In genomic region chr6:108168980-108169800, GRCh38 we compare ENCODE assay signal across 10 cellular contexts. TPM values are rescaled to one million over a fixed set of nuclear protein-coding genes. Genes with fewer than 3 reads are reported as not detected.
DNase-seq lines count a peak whose midpoint lies in the region; ATAC-seq and TF ChIP-seq lines count a peak whose summit lies in the region.
"Had no signal": no experiment of that assay in that cellular context is flagged by ENCODE, and none has a peak within 500 bp of the region (broad histone marks: within the 10 kb centered on the region; RNA-seq: fewer than 3 reads in every experiment).

No MANE protein-coding gene starts in this region.

- no peaks in the 10 kb centered on the region for H3K9me3 ChIP-seq in HEK293 (ENCODE audit: control insufficient read depth, insufficient read depth, low read depth, low read length)
- no peaks in the 10 kb centered on the region for H3K9me3 ChIP-seq in mammary epithelial cell (replicated peaks; ENCODE audit: insufficient read depth, low read length)

- peaks cover 93 to 97% (median 95%) of the 10 kb centered on the region in 3 donors for H3K27me3 Mint-ChIP-seq in CD14-positive monocyte (ENCODE audit: low read depth in 3 of 3)
- peaks cover 50 to 91% (median 67%) of the 10 kb centered on the region in 5 donors for H3K27me3 Mint-ChIP-seq in naive thymus-derived CD8-positive, alpha-beta T cell

- ATAC-seq in naive thymus-derived CD8-positive, alpha-beta T cell, result peak; percentile 46 to 59
- ATAC-seq in HG03039 (IDR thresholded peaks at IDR 0.05; ENCODE audit: unreplicated experiment) (no peak), HG02870 (IDR thresholded peaks at IDR 0.05; ENCODE audit: unreplicated experiment) (no peak)

- intact Hi-C loops in CD14-positive monocyte (cut with micrococcal nuclease) (no loop called here), mammary epithelial cell (cut with micrococcal nuclease) (no loop called here)

- no peak overlapping the region for H2AFZ ChIP-seq in mammary epithelial cell (ENCODE audit: low read depth, low read length)

- H3K27me3 ChIP-seq in mammary epithelial cell (ENCODE audit: insufficient read depth, low read length), result peaks cover 75% of the 10 kb centered on the region

- H4K20me1 ChIP-seq in mammary epithelial cell (ENCODE audit: insufficient read depth, low read length), result no peaks in the 10 kb centered on the region

- H3K36me3 ChIP-seq in HEK293 (ENCODE audit: control insufficient read depth in 2 of 2, insufficient read depth in 1 of 2, low read length in 2 of 2) (no peaks in the 10 kb centered on the region), mammary epithelial cell (ENCODE audit: insufficient read depth, low read length) (no peaks in the 10 kb centered on the region)

- DNase-seq in CD14-positive monocyte (ENCODE audit: low spot score) (no peak), mammary epithelial cell (no peak), retina (no peak), AML-193 (lab: John Stamatoyannopoulos, UW) (no peak)
- DNase-seq in naive thymus-derived CD8-positive, alpha-beta T cell, result no peak
- DNase-seq: NCI-H1048 had no signal

- H3K4me1 Mint-ChIP-seq in CD14-positive monocyte, result peaks cover 47% of the 10 kb centered on the region
- H3K4me1 Mint-ChIP-seq in naive thymus-derived CD8-positive, alpha-beta T cell, result peaks cover 25 to 70% (median 45%) of the 10 kb centered on the region in 4 donors

- H3K9me3 Mint-ChIP-seq in CD14-positive monocyte, result peaks cover 0 to 39% (median 15%) of the 10 kb centered on the region in 7 donors
- H3K9me3 Mint-ChIP-seq in naive thymus-derived CD8-positive, alpha-beta T cell, result peaks cover 0 to 3% (median 0%) of the 10 kb centered on the region in 9 donors

- no peak overlapping the region for H3K27ac ChIP-seq in HEK293 (ENCODE audit: extremely low read depth, low read depth, low read length)
- H3K27ac ChIP-seq in mammary epithelial cell (ENCODE audit: insufficient read depth, low read depth, low read length), result no peak overlapping the region

- no peaks in the 10 kb centered on the region for H3K79me2 ChIP-seq in mammary epithelial cell (ENCODE audit: insufficient read depth, low read length)

- in situ Hi-C loops in mammary epithelial cell (cut with MboI; ENCODE audit: low sequenced_read_pairs in 2 of 2), result no loop called here

- peak overlapping the region; percentile 43 to 89 for H3K4me3 Mint-ChIP-seq in CD14-positive monocyte
- peak overlapping the region; percentile 59 to 80 (median 74) for H3K4me3 Mint-ChIP-seq in naive thymus-derived CD8-positive, alpha-beta T cell

- H3K4me3 ChIP-seq in HEK293 (ENCODE audit: low read depth, low read length), result no peak overlapping the region
- H3K4me3 ChIP-seq in mammary epithelial cell (replicated peaks in 1 of 3; ENCODE audit: insufficient read depth in 1 of 3, low read depth in 2 of 3, low read length in 3 of 3), result no peak overlapping the region

- H3K4me2 ChIP-seq in mammary epithelial cell (ENCODE audit: insufficient read depth, low read depth, low read length), result peak overlapping the region; percentile 26

- no peak overlapping the region for H3K9ac ChIP-seq in mammary epithelial cell (ENCODE audit: insufficient read depth, low read length)

- BruUV-seq in mammary epithelial cell (replicated peaks; lab: Mats Ljungman, UMichigan), result no TSS peak

- H3K36me3 Mint-ChIP-seq in CD14-positive monocyte, result peaks cover 2 to 12% of the 10 kb centered on the region in 2 donors
- H3K36me3 Mint-ChIP-seq in naive thymus-derived CD8-positive, alpha-beta T cell, result peaks cover 0 to 4% (median 4%) of the 10 kb centered on the region in 3 donors

- TF ChIP-seq CTCF in CD14-positive monocyte (IDR thresholded peaks at IDR 0.05) (no peak), HEK293 (tag by site-specific recombination; IDR thresholded peaks at IDR 0.05) (no peak), mammary epithelial cell (conservative IDR thresholded peaks at IDR 0.05 in 1 of 2, IDR thresholded peaks at IDR 0.05 in 1 of 2; ENCODE audit: extremely low read depth in 1 of 2, insufficient read depth in 1 of 2, low read depth in 1 of 2, low read length in 2 of 2) (no peak)

- POLR2A ChIA-PET in HEK293 (lab: Yijun Ruan, JAX), result no interaction called here
- POLR2A ChIA-PET in naive thymus-derived CD8-positive, alpha-beta T cell (lab: Charles Lee), result no interaction called here

- H3K4me1 ChIP-seq in HEK293 (ENCODE audit: control insufficient read depth, insufficient read depth, low read length) (no peaks in the 10 kb centered on the region), mammary epithelial cell (ENCODE audit: insufficient read depth, low read length) (peaks cover 19% of the 10 kb centered on the region)

- dilution Hi-C loops in mammary epithelial cell (cut with HindIII; ENCODE audit: low sequenced_read_pairs), result no loop called here

- no peak overlapping the region for H3K27ac Mint-ChIP-seq in CD14-positive monocyte
- no peak overlapping the region for H3K27ac Mint-ChIP-seq in naive thymus-derived CD8-positive, alpha-beta T cell

- CTCF ChIA-PET in HEK293 (lab: Yijun Ruan, JAX), result interaction anchor here (0.7 to 0.8 kb wide), 2 partner anchors 39 to 250 kb away, joined by 3 read pairs; no protein-coding TSS in a partner anchor
- CTCF ChIA-PET in mammary epithelial cell (lab: Charles Lee; ENCODE audit: low non-redundant PET), result no interaction called here

- WGBS in mammary epithelial cell (ENCODE audit: low coverage, missing lambda C conversion rate), result 5% methylated on average over 25 of the region's 44 CpGs

TF ChIP-seq in HEK293, 187 proteins besides CTCF, POLR2A, EP300 and RAD21:
- TF ChIP-seq ZFP3 (tag by site-specific recombination; IDR thresholded peaks at IDR 0.05; ENCODE audit: low read depth) (no peak), ZNF600 (tag by site-specific recombination; IDR thresholded peaks at IDR 0.05) (no peak), ZNF624 (tag by site-specific recombination; IDR thresholded peaks at IDR 0.05) (no peak), ZNF202 (tag by site-specific recombination; IDR thresholded peaks at IDR 0.05; ENCODE audit: borderline replicate concordance) (peak; percentile 31; the same call in 1 of the 2 replicates)

RNA-seq across cellular contexts. Expression of gene NR2E1, which starts 3.4 kb away (rescaled TPM):
- polyA plus RNA-seq in CD14-positive monocyte (not detected), mammary epithelial cell (not detected)
- under 1 TPM in 1 of 2 donors, not detected in 1; 0.14 TPM for total RNA-seq in mammary epithelial cell
- polyA minus RNA-seq in mammary epithelial cell, result not detected
- total RNA-seq in naive thymus-derived CD8-positive, alpha-beta T cell, result not detected
- polyA plus RNA-seq in naive thymus-derived CD8-positive, alpha-beta T cell, result not detected
- total RNA-seq: lung microvascular endothelial cell had no signal

Comparison
In these comparisons a context has a peak if more than half of its experiments do, and no peak if none do; other contexts are left out.
1. ATAC-seq: peak in naive thymus-derived CD8-positive, alpha-beta T cell (2 of 2); none in HG03039 (single experiment) and HG02870 (single experiment).